1 cellular context compared by ENCODE assay signal in genomic region chr20:34262488-34263288, GRCh38.
TF ChIP-seq lines count a peak whose summit lies in the region.

No MANE protein-coding gene starts in this region.

TF ChIP-seq in K562, 482 proteins besides CTCF, POLR2A, EP300 and RAD21 (continued from another document):
- TF ChIP-seq ATF3 (IDR thresholded peaks at IDR 0.05) (peak; percentile 57; the same call in 1 of the 2 replicates), ATF3 (CRISPR knock-in tag; conservative IDR thresholded peaks at IDR 0.05) (no peak), EZH2 (IDR thresholded peaks at IDR 0.05; ENCODE audit: borderline replicate concordance, low read depth, low read length) (no peak), TSC22D4 (tag; IDR thresholded peaks at IDR 0.05) (no peak), POU5F1 (IDR thresholded peaks at IDR 0.05; ENCODE audit: borderline replicate concordance, low read depth, low read length, partially characterized antibody) (no peak), PHF20 (IDR thresholded peaks at IDR 0.05; ENCODE audit: partially characterized antibody) (no peak), SMARCE1 (IDR thresholded peaks at IDR 0.05) (no peak), ZNF3 (CRISPR knock-in tag; IDR thresholded peaks at IDR 0.05) (no peak), ZKSCAN1 (IDR thresholded peaks at IDR 0.05; ENCODE audit: low read depth, low read length) (no peak), ZNF79 (CRISPR knock-in tag; IDR thresholded peaks at IDR 0.05; ENCODE audit: low read depth) (no peak), HMGN3 (IDR thresholded peaks at IDR 0.05; ENCODE audit: borderline replicate concordance, extremely low read depth, insufficient read length, low read depth, low read length) (no peak), BHLHE40 (IDR thresholded peaks at IDR 0.05; ENCODE audit: low read length) (0 out of 2 replicates have a peak, but pooled peaks have one; percentile 39), ZNF668 (CRISPR knock-in tag; IDR thresholded peaks at IDR 0.05) (no peak), MBD2 (IDR thresholded peaks at IDR 0.05; ENCODE audit: borderline replicate concordance, low read depth) (no peak), GABPB2 (CRISPR knock-in tag; conservative IDR thresholded peaks at IDR 0.05) (no peak), ID3 (CRISPR knock-in tag; IDR thresholded peaks at IDR 0.05) (no peak), ID3 (tag; IDR thresholded peaks at IDR 0.05) (no peak), CBFB (CRISPR knock-in tag; IDR thresholded peaks at IDR 0.05) (no peak), JUN (IDR thresholded peaks at IDR 0.05; ENCODE audit: borderline replicate concordance, low read depth, low read length) (peak; percentile 16; the same call in 1 of the 2 replicates), JUN (CRISPR knock-in tag; IDR thresholded peaks at IDR 0.05; ENCODE audit: borderline replicate concordance) (no peak), RAD51 (IDR thresholded peaks at IDR 0.05; ENCODE audit: borderline replicate concordance, low read depth) (no peak), ELF4 (CRISPR knock-in tag; IDR thresholded peaks at IDR 0.05) (0 out of 2 replicates have a peak, but pooled peaks have one; percentile 5), JUND (IDR thresholded peaks at IDR 0.05; ENCODE audit: borderline replicate concordance, low read depth, low read length) (peak; percentile 57; the same call in 1 of the 2 replicates), JUND (tag; IDR thresholded peaks at IDR 0.05; ENCODE audit: borderline replicate concordance, low read depth, low read length) (peak; percentile 26; the same call in 1 of the 3 replicates), POLR2AphosphoS5 (IDR thresholded peaks at IDR 0.05; ENCODE audit: control insufficient read depth, insufficient read depth, low read depth, low read length) (no peak), PURB (CRISPR knock-in tag; IDR thresholded peaks at IDR 0.05; ENCODE audit: low read depth) (no peak), RBFOX2 (IDR thresholded peaks at IDR 0.05; ENCODE audit: low read depth, low read length) (no peak), BACH1 (tag; IDR thresholded peaks at IDR 0.05) (no peak), TOE1 (IDR thresholded peaks at IDR 0.05; ENCODE audit: borderline replicate concordance) (no peak), TOE1 (CRISPR knock-in tag; IDR thresholded peaks at IDR 0.05; ENCODE audit: borderline replicate concordance, low read depth) (no peak), BMI1 (IDR thresholded peaks at IDR 0.05; ENCODE audit: low read length) (no peak), ZBTB49 (CRISPR knock-in tag; IDR thresholded peaks at IDR 0.05; ENCODE audit: borderline replicate concordance) (no peak), SAP30 (IDR thresholded peaks at IDR 0.05; ENCODE audit: borderline replicate concordance, insufficient read depth, low read depth, low read length, poor library complexity, severe bottlenecking) (no peak), TFAP4 (CRISPR knock-in tag; IDR thresholded peaks at IDR 0.05; ENCODE audit: borderline replicate concordance) (no peak), TRIM24 (IDR thresholded peaks at IDR 0.05) (no peak), DPF2 (IDR thresholded peaks at IDR 0.05) (peak; percentile 29; the same call in 1 of the 2 replicates), OTX1 (CRISPR knock-in tag; IDR thresholded peaks at IDR 0.05) (no peak), GTF3C2 (IDR thresholded peaks at IDR 0.05; ENCODE audit: borderline replicate concordance, extremely low read depth, insufficient read length) (no peak), ZNF134 (CRISPR knock-in tag; conservative IDR thresholded peaks at IDR 0.05) (no peak), U2AF1 (optimal IDR thresholded peaks at IDR 0.05; ENCODE audit: low read depth, low read length) (no peak), FUS (optimal IDR thresholded peaks at IDR 0.05; ENCODE audit: low read depth, low read length) (no peak), PTRF (tag; IDR thresholded peaks at IDR 0.05) (no peak), SIRT6 (IDR thresholded peaks at IDR 0.05; ENCODE audit: low read depth, low read length) (no peak), ZNF384 (IDR thresholded peaks at IDR 0.05; ENCODE audit: low read depth, low read length) (no peak), CCNT2 (IDR thresholded peaks at IDR 0.05; ENCODE audit: borderline replicate concordance, extremely low read depth, insufficient read length, low read depth, low read length) (no peak), HDAC3 (IDR thresholded peaks at IDR 0.05; ENCODE audit: borderline replicate concordance, partially characterized antibody) (no peak), CBX8 (IDR thresholded peaks at IDR 0.05; ENCODE audit: borderline replicate concordance, extremely low read depth, low read depth, low read length, poor library complexity, severe bottlenecking) (no peak), ATF7 (IDR thresholded peaks at IDR 0.05) (no peak), KAT7 (CRISPR knock-in tag; IDR thresholded peaks at IDR 0.05; ENCODE audit: borderline replicate concordance) (no peak)
- TF ChIP-seq, protein P1, sequence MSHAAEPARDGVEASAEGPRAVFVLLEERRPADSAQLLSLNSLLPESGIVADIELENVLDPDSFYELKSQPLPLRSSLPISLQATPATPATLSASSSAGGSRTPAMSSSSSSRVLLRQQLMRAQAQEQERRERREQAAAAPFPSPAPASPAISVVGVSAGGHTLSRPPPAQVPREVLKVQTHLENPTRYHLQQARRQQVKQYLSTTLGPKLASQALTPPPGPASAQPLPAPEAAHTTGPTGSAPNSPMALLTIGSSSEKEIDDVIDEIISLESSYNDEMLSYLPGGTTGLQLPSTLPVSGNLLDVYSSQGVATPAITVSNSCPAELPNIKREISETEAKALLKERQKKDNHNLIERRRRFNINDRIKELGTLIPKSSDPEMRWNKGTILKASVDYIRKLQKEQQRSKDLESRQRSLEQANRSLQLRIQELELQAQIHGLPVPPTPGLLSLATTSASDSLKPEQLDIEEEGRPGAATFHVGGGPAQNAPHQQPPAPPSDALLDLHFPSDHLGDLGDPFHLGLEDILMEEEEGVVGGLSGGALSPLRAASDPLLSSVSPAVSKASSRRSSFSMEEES (CRISPR knock-in tag; IDR thresholded peaks at IDR 0.05), result no peak
- TF ChIP-seq, protein P2, sequence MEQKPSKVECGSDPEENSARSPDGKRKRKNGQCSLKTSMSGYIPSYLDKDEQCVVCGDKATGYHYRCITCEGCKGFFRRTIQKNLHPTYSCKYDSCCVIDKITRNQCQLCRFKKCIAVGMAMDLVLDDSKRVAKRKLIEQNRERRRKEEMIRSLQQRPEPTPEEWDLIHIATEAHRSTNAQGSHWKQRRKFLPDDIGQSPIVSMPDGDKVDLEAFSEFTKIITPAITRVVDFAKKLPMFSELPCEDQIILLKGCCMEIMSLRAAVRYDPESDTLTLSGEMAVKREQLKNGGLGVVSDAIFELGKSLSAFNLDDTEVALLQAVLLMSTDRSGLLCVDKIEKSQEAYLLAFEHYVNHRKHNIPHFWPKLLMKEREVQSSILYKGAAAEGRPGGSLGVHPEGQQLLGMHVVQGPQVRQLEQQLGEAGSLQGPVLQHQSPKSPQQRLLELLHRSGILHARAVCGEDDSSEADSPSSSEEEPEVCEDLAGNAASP (IDR thresholded peaks at IDR 0.05), result no peak
